36 cellular contexts compared by ENCODE assay signal in the genomic region with DNA sequence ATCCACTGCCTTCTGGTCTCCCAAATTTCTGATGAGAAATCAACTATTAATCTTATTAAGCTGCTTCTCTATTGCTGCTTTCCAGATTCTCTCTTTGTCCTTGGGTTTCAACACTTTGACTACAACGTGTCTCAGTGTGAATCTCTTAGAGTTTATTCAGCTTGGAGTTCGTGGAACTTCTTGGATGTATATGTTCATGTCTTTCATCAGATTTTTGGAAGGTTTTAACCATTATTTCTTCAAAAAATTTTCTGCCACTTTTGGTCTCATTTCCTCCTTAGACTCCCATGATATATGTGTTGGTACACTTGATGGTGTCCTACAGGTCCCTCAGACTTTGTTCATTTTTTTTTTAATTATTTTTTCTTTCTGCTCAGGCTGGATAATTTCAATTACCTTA.
"Had no signal": no experiment of that assay in that cellular context is flagged by ENCODE, and none has a peak within 500 bp of the region (broad histone marks: within the 10 kb centered on the region; RNA-seq: fewer than 3 reads in every experiment).

No MANE protein-coding gene starts in this region.

- H3K27me3 ChIP-seq: MG63 had no signal

- H3K4me3 ChIP-seq: MG63 had no signal

- DNase-seq: Karpas-422, Kasumi-1, MG63, MM.1S, MV-4-11, NCI-H1048, NCI-H1092, NCI-H1092 treated with DMSO at 0.1 percent for 48 hours, NCI-H1105, NCI-H1105 treated with DMSO at 0.1 percent for 48 hours, NCI-H1417, NCI-H1417 treated with DMSO at 0.1 percent for 48 hours, NCI-H1436, NCI-H1436 treated with DMSO at 0.1 percent for 48 hours, NCI-H146, NCI-H1694, NCI-H1694 treated with DMSO at 0.1 percent for 48 hours, NCI-H187, NCI-H187 treated with DMSO at 0.1 percent for 48 hours, NCI-H1930, NCI-H2029, NCI-H2029 treated with DMSO at 0.1 percent for 48 hours, NCI-H2081, NCI-H2081 treated with DMSO at 0.1 percent for 48 hours, NCI-H2107, NCI-H2171, NCI-H2171 treated with DMSO at 0.1 percent for 48 hours, NCI-H2227 treated with DMSO at 0.1 percent for 48 hours, NCI-H226, NCI-H345, NCI-H446, NCI-H446 treated with DMSO at 0.1 percent for 48 hours, NCI-H510A, NCI-H510A treated with DMSO at 0.1 percent for 48 hours, NCI-H524, NCI-H524 treated with DMSO at 0.1 percent for 48 hours had no signal
